ENCODE assay signal across 10 cellular contexts in genomic region chr14:95531473-95531872, GRCh38. TPM values are rescaled to one million over a fixed set of nuclear protein-coding genes. Genes with fewer than 3 reads are reported as not detected.
DNase-seq lines count a peak whose midpoint lies in the region; ATAC-seq and TF ChIP-seq lines count a peak whose summit lies in the region.
"Had no signal": no experiment of that assay in that cellular context is flagged by ENCODE, and none has a peak within 500 bp of the region (broad histone marks: within the 10 kb centered on the region; RNA-seq: fewer than 3 reads in every experiment).

No MANE protein-coding gene starts in this region.

- TF ChIP-seq EP300 in sigmoid colon (IDR thresholded peaks at IDR 0.05) (no peak), suprapubic skin (IDR thresholded peaks at IDR 0.05) (no peak)

- peaks cover 49% of the 10 kb centered on the region for H3K4me1 Mint-ChIP-seq in activated naive CD8-positive, alpha-beta T cell treated with anti-CD3 and anti-CD28 coated beads for 36 hours

- no peak overlapping the region for H3K27ac ChIP-seq in sigmoid colon
- no peak overlapping the region for H3K27ac ChIP-seq in suprapubic skin

- TF ChIP-seq POLR2A in sigmoid colon (IDR thresholded peaks at IDR 0.05) (no peak), suprapubic skin (IDR thresholded peaks at IDR 0.05) (no peak)

- peaks cover 0 to 59% (median 47%) of the 10 kb centered on the region in 4 donors for H3K4me1 ChIP-seq in sigmoid colon
- H3K4me1 ChIP-seq in suprapubic skin: peaks cover 63% of the 10 kb centered on the region

- 31 to 55% methylated on average over 3 of the region's 3 CpGs for WGBS in sigmoid colon, 2 donors
- WGBS in suprapubic skin: 36% methylated on average over 3 of the region's 3 CpGs

- peaks cover 39% of the 10 kb centered on the region for H3K36me3 Mint-ChIP-seq in activated naive CD8-positive, alpha-beta T cell treated with anti-CD3 and anti-CD28 coated beads for 36 hours

- no peaks in the 10 kb centered on the region for H3K27me3 Mint-ChIP-seq in activated naive CD8-positive, alpha-beta T cell treated with anti-CD3 and anti-CD28 coated beads for 36 hours
- H3K27me3 Mint-ChIP-seq: progenitor cell of endocrine pancreas had no signal

- H3K9me3 ChIP-seq in sigmoid colon (no peaks in the 10 kb centered on the region), suprapubic skin (no peaks in the 10 kb centered on the region)

- TF ChIP-seq CTCF in sigmoid colon (IDR thresholded peaks at IDR 0.05) (no peak), suprapubic skin (IDR thresholded peaks at IDR 0.05) (no peak)

- intact Hi-C loops in sigmoid colon (cut with DNase I): loop anchor here (10.0 kb wide), 4 partner anchors 377 to 973 kb away; partner anchors contain the start of genes ATG2B, DICER1, GSKIP and PAPOLA

- ATAC-seq in HG03108 (IDR thresholded peaks at IDR 0.05; ENCODE audit: unreplicated experiment) (no peak), left lobe of liver (no peak)

- peak; percentile 72 for DNase-seq in AG08396 (ENCODE audit: low spot score)
- peak; percentile 98 for DNase-seq in HCEC 1CT
- DNase-seq in activated naive CD8-positive, alpha-beta T cell treated with anti-CD3 and anti-CD28 coated beads for 36 hours: no peak
- DNase-seq in hepatic stellate cell (ENCODE audit: low spot score): peak; percentile 83
- DNase-seq in sigmoid colon: no peak
- DNase-seq in left lobe of liver (ENCODE audit: low spot score): no peak
- no peak for DNase-seq in suprapubic skin (ENCODE audit: low spot score in 2 of 2)
- DNase-seq: anterior cingulate cortex had no signal

- H3K4me3 Mint-ChIP-seq in activated naive CD8-positive, alpha-beta T cell treated with anti-CD3 and anti-CD28 coated beads for 36 hours: peak overlapping the region; percentile 8

- H3K36me3 ChIP-seq in sigmoid colon (peaks cover 0 to 16% (median 0%) of the 10 kb centered on the region in 4 donors), suprapubic skin (no peaks in the 10 kb centered on the region)

- H3K27ac Mint-ChIP-seq in activated naive CD8-positive, alpha-beta T cell treated with anti-CD3 and anti-CD28 coated beads for 36 hours: no peak overlapping the region

- H3K27me3 ChIP-seq in sigmoid colon (no peaks in the 10 kb centered on the region), suprapubic skin (no peaks in the 10 kb centered on the region)

- no peak overlapping the region for H3K4me3 ChIP-seq in sigmoid colon
- no peak overlapping the region for H3K4me3 ChIP-seq in suprapubic skin

- H3K9me3 Mint-ChIP-seq in activated naive CD8-positive, alpha-beta T cell treated with anti-CD3 and anti-CD28 coated beads for 36 hours: no peaks in the 10 kb centered on the region

RNA-seq across cellular contexts. Expression of gene GLRX5, which starts 3.4 kb away (rescaled TPM):
- 10 to 100 TPM; 57.9 to 60.7 TPM for total RNA-seq in activated naive CD8-positive, alpha-beta T cell treated with anti-CD3 and anti-CD28 coated beads for 36 hours
- 10 to 100 TPM; 30.5 to 61.4 (median 44.3) TPM for total RNA-seq in sigmoid colon
- 10 to 100 TPM; 45.7 to 97.1 (median 76.9) TPM for polyA plus RNA-seq in sigmoid colon
- total RNA-seq in left lobe of liver: 31.4 TPM
- 10 to 100 TPM; 19.8 to 42.1 (median 33.7) TPM for total RNA-seq in suprapubic skin

RNA-seq across cellular contexts. Expression of gene SYNE3, which starts 15.0 kb away (rescaled TPM):
- total RNA-seq in activated naive CD8-positive, alpha-beta T cell treated with anti-CD3 and anti-CD28 coated beads for 36 hours: 10 to 100 TPM; 38.0 to 38.8 TPM
- 10 to 100 TPM in 2 of 4 donors, 1 to 10 TPM in 2; 5.6 to 11.8 (median 9.9) TPM for total RNA-seq in sigmoid colon
- polyA plus RNA-seq in sigmoid colon: 1 to 10 TPM in 2 of 3 donors, under 1 TPM in 1; 0.69 to 6.3 (median 1.8) TPM
- total RNA-seq in left lobe of liver: 13.6 TPM
- total RNA-seq in suprapubic skin: 10 to 100 TPM in 2 of 4 donors, 1 to 10 TPM in 2; 9.1 to 21.4 (median 12.8) TPM

Comparison
In these comparisons a context has a peak if more than half of its experiments do, and no peak if none do; other contexts are left out.
1. DNase-seq: peak in AG08396 (single experiment), HCEC 1CT (single experiment) and hepatic stellate cell (single experiment); none in activated naive CD8-positive, alpha-beta T cell treated with anti-CD3 and anti-CD28 coated beads for 36 hours (single experiment), sigmoid colon (single experiment), left lobe of liver (single experiment) and suprapubic skin (0 of 2).